23 cellular contexts compared by ENCODE assay signal in genomic region chr12:7923241-7924236, GRCh38. TPM values are rescaled to one million over a fixed set of nuclear protein-coding genes. Genes with fewer than 3 reads are reported as not detected.
"Had no signal": no experiment of that assay in that cellular context is flagged by ENCODE, and none has a peak within 500 bp of the region (broad histone marks: within the 10 kb centered on the region; RNA-seq: fewer than 3 reads in every experiment).

No MANE protein-coding gene starts in this region.

- H3K27me3 Mint-ChIP-seq: activated T-helper 17 cell treated with anti-CD3 and anti-CD28 coated beads, Interleukin-2, amount 50 U/mL, for 72 hours; central memory CD8-positive, alpha-beta T cell had no signal

- ATAC-seq: activated CD4-positive, CD25-positive, alpha-beta regulatory T cell treated with anti-CD3 and anti-CD28 coated beads, Interleukin-2, amount 50 U/mL, for 24 hours; activated T-helper 17 cell treated with anti-CD3 and anti-CD28 coated beads, Interleukin-2, amount 50 U/mL, for 72 hours had no signal

- H3K27ac ChIP-seq: brain microvascular endothelial cell, coronary artery, esophagus muscularis mucosa, left ventricle myocardium inferior, neural progenitor cell, ovary, right lobe of liver, stomach, upper lobe of left lung had no signal

- H3K4me3 Mint-ChIP-seq: activated naive CD4-positive, alpha-beta T cell treated with anti-CD3 and anti-CD28 coated beads for 36 hours; activated T-helper 17 cell treated with anti-CD3 and anti-CD28 coated beads, Interleukin-2, amount 50 U/mL, for 72 hours; central memory CD8-positive, alpha-beta T cell; neural progenitor cell had no signal

- H3K9me3 Mint-ChIP-seq: activated naive CD4-positive, alpha-beta T cell treated with anti-CD3 and anti-CD28 coated beads for 36 hours; activated T-helper 17 cell treated with anti-CD3 and anti-CD28 coated beads, Interleukin-2, amount 50 U/mL, for 72 hours; central memory CD8-positive, alpha-beta T cell; immature natural killer cell; neural progenitor cell had no signal

- H3K9me3 ChIP-seq: esophagus muscularis mucosa, left ventricle myocardium inferior, ovary, right lobe of liver, stomach, upper lobe of left lung had no signal

- H3K4me1 ChIP-seq: neural progenitor cell, right lobe of liver had no signal

- H3K27ac Mint-ChIP-seq: neural progenitor cell had no signal

- H3K4me3 ChIP-seq: coronary artery, esophagus muscularis mucosa, left ventricle myocardium inferior, neural progenitor cell, ovary, right lobe of liver, stomach, upper lobe of left lung had no signal

- H3K36me3 ChIP-seq: ovary had no signal

- H3K4me1 Mint-ChIP-seq: neural progenitor cell had no signal

- H3K27me3 ChIP-seq: brain microvascular endothelial cell, esophagus muscularis mucosa, neural progenitor cell, ovary, right lobe of liver, stomach, upper lobe of left lung had no signal

- DNase-seq: activated CD4-positive, alpha-beta T cell treated with anti-CD3 and anti-CD28 coated beads, Interleukin-2, amount 50 U/mL, for 1 hour; activated naive CD4-positive, alpha-beta T cell treated with anti-CD3 and anti-CD28 coated beads for 36 hours; brain microvascular endothelial cell; immature natural killer cell; kidney glomerular epithelial cell; left ventricle myocardium inferior; mammary epithelial cell; ovary; small intestine; stimulated activated CD4-positive, alpha-beta T cell treated with anti-CD3 and anti-CD28 coated beads, Interleukin-4, amount 100 ng/mL, for 1 hour; stomach; upper lobe of left lung had no signal

RNA-seq across cellular contexts. Expression of gene SLC2A14, which starts 50.8 kb away (rescaled TPM):
- total RNA-seq: left ventricle myocardium inferior; myocyte; pulmonary artery endothelial cell; stomach; T-helper 1 cell treated with Interleukin-12 subunit alpha and Interleukin-12 subunit beta and Interleukin-4 antibody, amounts not matched to agents 30 ng/mL and 1 ng/mL, for 36 hours had no signal
- polyA plus RNA-seq: aorta, immature natural killer cell had no signal
